In genomic region chr1:169115891-169116585, GRCh38 we compare ENCODE assay signal across 9 cellular contexts. TPM values are rescaled to one million over a fixed set of nuclear protein-coding genes. Genes with fewer than 3 reads are reported as not detected.
DNase-seq lines count a peak whose midpoint lies in the region; TF ChIP-seq lines count a peak whose summit lies in the region.
"Had no signal": no experiment of that assay in that cellular context is flagged by ENCODE, and none has a peak within 500 bp of the region (broad histone marks: within the 10 kb centered on the region; RNA-seq: fewer than 3 reads in every experiment).

No MANE protein-coding gene starts in this region.

- H3K27me3 Mint-ChIP-seq in mesothelial cell of epicardium (ENCODE audit: low read depth), result no peaks in the 10 kb centered on the region

- TF ChIP-seq CTCF in colonic mucosa (IDR thresholded peaks at IDR 0.05), result no peak
- TF ChIP-seq CTCF in mesothelial cell of epicardium (IDR thresholded peaks at IDR 0.05; ENCODE audit: unreplicated experiment), result no peak

- peak overlapping the region; percentile 40 to 81 for H3K9ac ChIP-seq in colonic mucosa (ENCODE audit: low read depth in 2 of 2, low read length in 2 of 2)
- H3K9ac ChIP-seq: BLaER1 treated with 17β-estradiol and CSF1 and Interleukin-3, amounts not matched to agents 10 nM and 100 nM had no signal

- H3K9me3 Mint-ChIP-seq in mesothelial cell of epicardium, result no peaks in the 10 kb centered on the region

- H3K4me1 ChIP-seq in colonic mucosa, result peaks cover 10% of the 10 kb centered on the region

- no peaks in the 10 kb centered on the region for H3K36me3 ChIP-seq in colonic mucosa

- peak overlapping the region; percentile 58 for H3K27ac ChIP-seq in colonic mucosa
- H3K27ac ChIP-seq: BLaER1 treated with 17β-estradiol and CSF1 and Interleukin-3, amounts not matched to agents 10 nM and 100 nM had no signal

- H3K36me3 Mint-ChIP-seq in mesothelial cell of epicardium, result peaks cover 12% of the 10 kb centered on the region

- H3K4me1 Mint-ChIP-seq in mesothelial cell of epicardium, result peaks cover 70% of the 10 kb centered on the region

- peak; percentile 65 for DNase-seq in activated effector memory CD4-positive, alpha-beta T cell treated with anti-CD3 and anti-CD28 coated beads, Interleukin-2, amount 50 U/mL, for 16 hours
- DNase-seq in activated effector memory CD4-positive, alpha-beta T cell treated with Interleukin-2 at 50 U/mL for 16 hours, result no peak
- peak; percentile 62 for DNase-seq in HPDE6-E6E7 (ENCODE audit: extremely low spot score)
- peak; percentile 81 for DNase-seq in colonic mucosa
- peak in 1 of 2 experiments; percentile 45 for DNase-seq in mesothelial cell of epicardium (ENCODE audit: low spot score in 2 of 2, unreplicated experiment in 2 of 2)
- DNase-seq in NCI-H748 treated with DMSO at 0.1 percent for 48 hours (lab: John Stamatoyannopoulos, UW), result no peak
- DNase-seq in putamen (ENCODE audit: low spot score), result no peak
- DNase-seq in NCI-H1694 treated with DMSO at 0.1 percent for 48 hours (lab: John Stamatoyannopoulos, UW), result no peak

- no peak overlapping the region for H3K4me3 ChIP-seq in colonic mucosa
- H3K4me3 ChIP-seq: BLaER1 treated with 17β-estradiol and CSF1 and Interleukin-3, amounts not matched to agents 10 nM and 100 nM had no signal

- no peaks in the 10 kb centered on the region for H3K9me3 ChIP-seq in colonic mucosa
- H3K9me3 ChIP-seq: BLaER1 treated with 17β-estradiol and CSF1 and Interleukin-3, amounts not matched to agents 10 nM and 100 nM had no signal

- H3K27me3 ChIP-seq in colonic mucosa, result no peaks in the 10 kb centered on the region
- H3K27me3 ChIP-seq: BLaER1 treated with 17β-estradiol and CSF1 and Interleukin-3, amounts not matched to agents 10 nM and 100 nM had no signal

- peak overlapping the region; percentile 94 for H3K27ac Mint-ChIP-seq in mesothelial cell of epicardium

- intact Hi-C loops in colonic mucosa (cut with DNase I), result no loop called here

- H3K4me3 Mint-ChIP-seq in mesothelial cell of epicardium, result peak overlapping the region; percentile 36

RNA-seq across cellular contexts. Expression of gene ATP1B1, which starts 9.5 kb away (rescaled TPM):
- total RNA-seq in colonic mucosa (100 to 1,000 TPM; 378 to 678 TPM), mesothelial cell of epicardium (76.4 to 81.7 TPM (median 81.4 TPM) in 3 replicates)

Comparison
In these comparisons a context has a peak if more than half of its experiments do, and no peak if none do; other contexts are left out.
1. DNase-seq: peak in activated effector memory CD4-positive, alpha-beta T cell treated with anti-CD3 and anti-CD28 coated beads, Interleukin-2, amount 50 U/mL, for 16 hours (single experiment), HPDE6-E6E7 (single experiment) and colonic mucosa (single experiment); none in activated effector memory CD4-positive, alpha-beta T cell treated with Interleukin-2 at 50 U/mL for 16 hours (single experiment), NCI-H748 treated with DMSO at 0.1 percent for 48 hours (single experiment), putamen (single experiment) and NCI-H1694 treated with DMSO at 0.1 percent for 48 hours (single experiment).